Comparison of ENCODE assay signal across 10 cellular contexts in the genomic region with DNA sequence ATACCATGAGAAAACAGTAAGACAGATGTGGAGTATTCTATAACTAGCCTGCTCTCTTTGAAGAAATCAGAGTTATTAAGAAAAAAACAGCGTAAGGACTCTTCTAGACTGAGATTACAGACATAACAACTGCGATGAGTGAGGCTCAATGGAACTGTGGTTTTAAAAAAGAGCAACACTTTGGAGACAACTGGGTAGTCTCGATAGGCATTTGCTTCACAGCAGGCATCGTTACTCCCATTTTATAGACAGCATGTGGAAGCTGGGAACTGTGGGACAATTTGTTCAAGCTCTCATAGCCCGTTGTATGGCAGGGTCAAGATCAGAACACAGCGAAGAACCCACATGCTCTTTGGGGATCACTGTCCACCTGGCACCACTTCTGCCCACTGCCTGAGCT. TPM values are rescaled to one million over a fixed set of nuclear protein-coding genes. Genes with fewer than 3 reads are reported as not detected.
DNase-seq lines count a peak whose midpoint lies in the region; ATAC-seq and TF ChIP-seq lines count a peak whose summit lies in the region.
"Had no signal": no experiment of that assay in that cellular context is flagged by ENCODE, and none has a peak within 500 bp of the region (broad histone marks: within the 10 kb centered on the region; RNA-seq: fewer than 3 reads in every experiment).

No MANE protein-coding gene starts in this region.

- peaks cover 38% of the 10 kb centered on the region for H3K36me3 Mint-ChIP-seq in CD4-positive, alpha-beta T cell (ENCODE audit: low read depth)
- peaks cover 2% of the 10 kb centered on the region for H3K36me3 Mint-ChIP-seq in IgD-negative memory B cell
- peaks cover 9% of the 10 kb centered on the region for H3K36me3 Mint-ChIP-seq in central memory CD8-positive, alpha-beta T cell (ENCODE audit: insufficient read depth)
- H3K36me3 Mint-ChIP-seq in Calu3 (ENCODE audit: insufficient read depth, unreplicated experiment): peaks cover 23% of the 10 kb centered on the region

- intact Hi-C loops in CD4-positive, alpha-beta T cell (cut with DNase I, micrococcal nuclease): no loop called here
- intact Hi-C loops in psoas muscle (cut with DNase I): no loop called here
- intact Hi-C loops in Calu3 (cut with micrococcal nuclease; ENCODE audit: unreplicated experiment): no loop called here

- no peaks in the 10 kb centered on the region for H3K27me3 Mint-ChIP-seq in CD4-positive, alpha-beta T cell
- no peaks in the 10 kb centered on the region for H3K27me3 Mint-ChIP-seq in IgD-negative memory B cell
- H3K27me3 Mint-ChIP-seq in central memory CD8-positive, alpha-beta T cell: no peaks in the 10 kb centered on the region
- no peaks in the 10 kb centered on the region for H3K27me3 Mint-ChIP-seq in Calu3 (ENCODE audit: unreplicated experiment)

- no peak for TF ChIP-seq POLR2A in suprapubic skin (IDR thresholded peaks at IDR 0.05)

- H3K4me1 ChIP-seq in psoas muscle: peaks cover 73% of the 10 kb centered on the region
- peaks cover 58% of the 10 kb centered on the region for H3K4me1 ChIP-seq in suprapubic skin

- no peak for DNase-seq in CD4-positive, alpha-beta T cell
- DNase-seq in central memory CD8-positive, alpha-beta T cell (ENCODE audit: low spot score in 2 of 2): no peak
- no peak for DNase-seq in psoas muscle
- no peak for DNase-seq in cortex of kidney (lab: John Stamatoyannopoulos, UW)
- no peak for DNase-seq in suprapubic skin (ENCODE audit: low spot score in 2 of 2)
- no peak for DNase-seq in Calu3
- DNase-seq: brain microvascular endothelial cell had no signal

- CTCF ChIA-PET in CD4-positive, alpha-beta T cell (lab: Charles Lee): no interaction called here
- CTCF ChIA-PET in Calu3 (lab: Charles Lee): no interaction called here

- no peaks in the 10 kb centered on the region for H3K9me3 ChIP-seq in CD4-positive, alpha-beta T cell (ENCODE audit: control insufficient read depth, low read length)
- H3K9me3 ChIP-seq in psoas muscle: no peaks in the 10 kb centered on the region
- no peaks in the 10 kb centered on the region for H3K9me3 ChIP-seq in suprapubic skin

- TF ChIP-seq CTCF in CD4-positive, alpha-beta T cell (IDR thresholded peaks at IDR 0.05): no peak
- TF ChIP-seq CTCF in psoas muscle (IDR thresholded peaks at IDR 0.05) (no peak), suprapubic skin (IDR thresholded peaks at IDR 0.05) (no peak), Calu3 (IDR thresholded peaks at IDR 0.05; ENCODE audit: unreplicated experiment) (no peak)

- no peaks in the 10 kb centered on the region for H3K27me3 ChIP-seq in CD4-positive, alpha-beta T cell (ENCODE audit: control insufficient read depth, insufficient read depth, low read length)
- no peaks in the 10 kb centered on the region for H3K27me3 ChIP-seq in psoas muscle (ENCODE audit: insufficient read depth in 3 of 3, low read length in 2 of 3)
- H3K27me3 ChIP-seq in suprapubic skin: no peaks in the 10 kb centered on the region
- H3K27me3 ChIP-seq: brain microvascular endothelial cell had no signal

- ATAC-seq in CD4-positive, alpha-beta T cell (ENCODE audit: poor library complexity): peak; percentile 4
- ATAC-seq in central memory CD8-positive, alpha-beta T cell (replicated peaks; ENCODE audit: extremely low read depth, poor library complexity, severe bottlenecking): no peak
- ATAC-seq in psoas muscle: no peak
- ATAC-seq in GM21723 (IDR thresholded peaks at IDR 0.05; ENCODE audit: unreplicated experiment): no peak
- ATAC-seq: GM23338 had no signal

- H3K4me3 Mint-ChIP-seq in CD4-positive, alpha-beta T cell: peak overlapping the region; percentile 74
- H3K4me3 Mint-ChIP-seq in IgD-negative memory B cell (no peak overlapping the region), Calu3 (ENCODE audit: low read depth, unreplicated experiment) (no peak overlapping the region)
- H3K4me3 Mint-ChIP-seq in central memory CD8-positive, alpha-beta T cell: peak overlapping the region; percentile 86

- BruUV-seq in Calu3 (replicated peaks; lab: Mats Ljungman, UMichigan): no TSS peak

- H3K9me3 Mint-ChIP-seq in CD4-positive, alpha-beta T cell: no peaks in the 10 kb centered on the region
- H3K9me3 Mint-ChIP-seq in IgD-negative memory B cell (no peaks in the 10 kb centered on the region), Calu3 (ENCODE audit: low read depth, unreplicated experiment) (no peaks in the 10 kb centered on the region)
- no peaks in the 10 kb centered on the region for H3K9me3 Mint-ChIP-seq in central memory CD8-positive, alpha-beta T cell
- H3K9me3 Mint-ChIP-seq: GM23338 had no signal

- POLR2A ChIA-PET in CD4-positive, alpha-beta T cell (lab: Charles Lee): no interaction called here

- H3K36me3 ChIP-seq in psoas muscle (ENCODE audit: insufficient read depth in 1 of 2, low read depth in 1 of 2) (peaks cover 0 to 14% of the 10 kb centered on the region in 2 donors), suprapubic skin (no peaks in the 10 kb centered on the region)

- TF ChIP-seq EP300 in suprapubic skin (IDR thresholded peaks at IDR 0.05): no peak

- H3K4me3 ChIP-seq in psoas muscle (peak overlapping the region; percentile 88), suprapubic skin (no peak overlapping the region)

- H3K27ac ChIP-seq in CD4-positive, alpha-beta T cell (ENCODE audit: low read depth, low read length): peak overlapping the region; percentile 72
- H3K27ac ChIP-seq in psoas muscle (no peak overlapping the region), suprapubic skin (no peak overlapping the region)
- H3K27ac ChIP-seq: brain microvascular endothelial cell had no signal

- H3K27ac Mint-ChIP-seq in CD4-positive, alpha-beta T cell: peak overlapping the region; percentile 89
- H3K27ac Mint-ChIP-seq in IgD-negative memory B cell: peak overlapping the region in 2 of 3 donors; percentile 1 to 80
- H3K27ac Mint-ChIP-seq in central memory CD8-positive, alpha-beta T cell (ENCODE audit: low read depth): peak overlapping the region; percentile 63
- H3K27ac Mint-ChIP-seq in Calu3 (ENCODE audit: unreplicated experiment): no peak overlapping the region

- 41 to 47% (median 47%) methylated on average over 6 of the region's 6 CpGs for WGBS in psoas muscle, 3 donors
- WGBS in suprapubic skin: 60% methylated on average over 6 of the region's 6 CpGs

- H3K4me1 Mint-ChIP-seq in CD4-positive, alpha-beta T cell (ENCODE audit: low read depth): peaks cover 85% of the 10 kb centered on the region
- H3K4me1 Mint-ChIP-seq in IgD-negative memory B cell (peaks cover 46 to 66% (median 48%) of the 10 kb centered on the region in 3 donors), Calu3 (ENCODE audit: low read depth, unreplicated experiment) (peaks cover 30% of the 10 kb centered on the region)
- peaks cover 63% of the 10 kb centered on the region for H3K4me1 Mint-ChIP-seq in central memory CD8-positive, alpha-beta T cell

RNA-seq across cellular contexts. Expression of gene FKBP1A, which starts 4.6 kb away (rescaled TPM):
- 10 to 100 TPM; 43.3 to 45.4 TPM for total RNA-seq in CD4-positive, alpha-beta T cell
- polyA plus RNA-seq in IgD-negative memory B cell (36.1 TPM), psoas muscle (100 to 1,000 TPM in 2 of 3 donors, 10 to 100 TPM in 1; 86.8 to 503 (median 141) TPM)
- total RNA-seq in psoas muscle (100 to 1,000 TPM in 2 of 4 donors, 10 to 100 TPM in 2; 78.4 to 166 (median 98.2) TPM), suprapubic skin (100 to 1,000 TPM in 3 of 4 donors, 10 to 100 TPM in 1; 100.0 to 151 (median 115) TPM), Calu3 (2022) (166 and 173 TPM in 2 replicates)

RNA-seq across cellular contexts. Expression of gene SDCBP2, which starts 59.3 kb away (rescaled TPM):
- total RNA-seq in CD4-positive, alpha-beta T cell: 1 to 10 TPM; 1.2 to 1.3 TPM
- polyA plus RNA-seq in IgD-negative memory B cell (0.91 TPM), psoas muscle (10 to 100 TPM in 1 of 3 donors, 1 to 10 TPM in 2; 1.9 to 10.5 (median 2.2) TPM)
- total RNA-seq in psoas muscle (1 to 10 TPM; 1.6 to 3.2 (median 1.9) TPM), suprapubic skin (100 to 1,000 TPM in 3 of 4 donors, 10 to 100 TPM in 1; 74.4 to 143 (median 115) TPM), Calu3 (2022) (8.2 and 18.9 TPM in 2 replicates)

Comparison
In these comparisons a context has a peak if more than half of its experiments do, and no peak if none do; other contexts are left out.
1. H3K4me3 Mint-ChIP-seq: peak in CD4-positive, alpha-beta T cell (single experiment) and central memory CD8-positive, alpha-beta T cell (single experiment); none in IgD-negative memory B cell (0 of 4) and Calu3 (single experiment).